1 cellular context compared by ENCODE assay signal in genomic region chr3:12994607-12995388, GRCh38.
TF ChIP-seq lines count a peak whose summit lies in the region.

No MANE protein-coding gene starts in this region.

TF ChIP-seq in HEK293, 187 proteins besides CTCF, POLR2A, EP300 and RAD21 (continued from another document):
- TF ChIP-seq PRDM10 (tag by site-specific recombination; IDR thresholded peaks at IDR 0.05) (peak; percentile 32), OSR2 (tag by site-specific recombination; IDR thresholded peaks at IDR 0.05) (peak; percentile 33; the same call in 1 of the 2 replicates), ZNF19 (tag by site-specific recombination; IDR thresholded peaks at IDR 0.05; ENCODE audit: low read depth) (no peak), ZNF169 (tag by site-specific recombination; IDR thresholded peaks at IDR 0.05) (no peak), PRDM4 (tag by site-specific recombination; IDR thresholded peaks at IDR 0.05) (0 out of 2 replicates have a peak, but pooled peaks have one; percentile 40), ZNF398 (tag by site-specific recombination; IDR thresholded peaks at IDR 0.05) (peak; percentile 59), ZNF140 (tag by site-specific recombination; IDR thresholded peaks at IDR 0.05) (no peak), ZEB2 (tag by site-specific recombination; IDR thresholded peaks at IDR 0.05) (peak; percentile 89), MEIS1 (CRISPR knock-in tag; IDR thresholded peaks at IDR 0.05; ENCODE audit: borderline replicate concordance) (no peak), ZNF423 (tag by site-specific recombination; IDR thresholded peaks at IDR 0.05) (no peak), ZSCAN16 (tag by site-specific recombination; IDR thresholded peaks at IDR 0.05) (no peak), BCL11A (tag by site-specific recombination; IDR thresholded peaks at IDR 0.05; ENCODE audit: low read depth) (peak; percentile 24; the same call in 1 of the 2 replicates), ZNF23 (tag by site-specific recombination; IDR thresholded peaks at IDR 0.05; ENCODE audit: borderline replicate concordance) (no peak), PRDM6 (tag by site-specific recombination; IDR thresholded peaks at IDR 0.05) (no peak), ZNF654 (tag by site-specific recombination; IDR thresholded peaks at IDR 0.05; ENCODE audit: low read depth) (0 out of 2 replicates have a peak, but pooled peaks have one; percentile 3), ZBTB21 (tag by site-specific recombination; IDR thresholded peaks at IDR 0.05) (peak; percentile 72), ZBTB8A (tag by site-specific recombination; IDR thresholded peaks at IDR 0.05) (peak; percentile 97), ZNF596 (tag by site-specific recombination; IDR thresholded peaks at IDR 0.05) (peak; percentile 63; the same call in 1 of the 2 replicates)
- TF ChIP-seq, protein P1, sequence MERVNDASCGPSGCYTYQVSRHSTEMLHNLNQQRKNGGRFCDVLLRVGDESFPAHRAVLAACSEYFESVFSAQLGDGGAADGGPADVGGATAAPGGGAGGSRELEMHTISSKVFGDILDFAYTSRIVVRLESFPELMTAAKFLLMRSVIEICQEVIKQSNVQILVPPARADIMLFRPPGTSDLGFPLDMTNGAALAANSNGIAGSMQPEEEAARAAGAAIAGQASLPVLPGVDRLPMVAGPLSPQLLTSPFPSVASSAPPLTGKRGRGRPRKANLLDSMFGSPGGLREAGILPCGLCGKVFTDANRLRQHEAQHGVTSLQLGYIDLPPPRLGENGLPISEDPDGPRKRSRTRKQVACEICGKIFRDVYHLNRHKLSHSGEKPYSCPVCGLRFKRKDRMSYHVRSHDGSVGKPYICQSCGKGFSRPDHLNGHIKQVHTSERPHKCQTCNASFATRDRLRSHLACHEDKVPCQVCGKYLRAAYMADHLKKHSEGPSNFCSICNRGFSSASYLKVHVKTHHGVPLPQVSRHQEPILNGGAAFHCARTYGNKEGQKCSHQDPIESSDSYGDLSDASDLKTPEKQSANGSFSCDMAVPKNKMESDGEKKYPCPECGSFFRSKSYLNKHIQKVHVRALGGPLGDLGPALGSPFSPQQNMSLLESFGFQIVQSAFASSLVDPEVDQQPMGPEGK (tag by site-specific recombination; IDR thresholded peaks at IDR 0.05) = peak; percentile 89
- TF ChIP-seq, protein P2, sequence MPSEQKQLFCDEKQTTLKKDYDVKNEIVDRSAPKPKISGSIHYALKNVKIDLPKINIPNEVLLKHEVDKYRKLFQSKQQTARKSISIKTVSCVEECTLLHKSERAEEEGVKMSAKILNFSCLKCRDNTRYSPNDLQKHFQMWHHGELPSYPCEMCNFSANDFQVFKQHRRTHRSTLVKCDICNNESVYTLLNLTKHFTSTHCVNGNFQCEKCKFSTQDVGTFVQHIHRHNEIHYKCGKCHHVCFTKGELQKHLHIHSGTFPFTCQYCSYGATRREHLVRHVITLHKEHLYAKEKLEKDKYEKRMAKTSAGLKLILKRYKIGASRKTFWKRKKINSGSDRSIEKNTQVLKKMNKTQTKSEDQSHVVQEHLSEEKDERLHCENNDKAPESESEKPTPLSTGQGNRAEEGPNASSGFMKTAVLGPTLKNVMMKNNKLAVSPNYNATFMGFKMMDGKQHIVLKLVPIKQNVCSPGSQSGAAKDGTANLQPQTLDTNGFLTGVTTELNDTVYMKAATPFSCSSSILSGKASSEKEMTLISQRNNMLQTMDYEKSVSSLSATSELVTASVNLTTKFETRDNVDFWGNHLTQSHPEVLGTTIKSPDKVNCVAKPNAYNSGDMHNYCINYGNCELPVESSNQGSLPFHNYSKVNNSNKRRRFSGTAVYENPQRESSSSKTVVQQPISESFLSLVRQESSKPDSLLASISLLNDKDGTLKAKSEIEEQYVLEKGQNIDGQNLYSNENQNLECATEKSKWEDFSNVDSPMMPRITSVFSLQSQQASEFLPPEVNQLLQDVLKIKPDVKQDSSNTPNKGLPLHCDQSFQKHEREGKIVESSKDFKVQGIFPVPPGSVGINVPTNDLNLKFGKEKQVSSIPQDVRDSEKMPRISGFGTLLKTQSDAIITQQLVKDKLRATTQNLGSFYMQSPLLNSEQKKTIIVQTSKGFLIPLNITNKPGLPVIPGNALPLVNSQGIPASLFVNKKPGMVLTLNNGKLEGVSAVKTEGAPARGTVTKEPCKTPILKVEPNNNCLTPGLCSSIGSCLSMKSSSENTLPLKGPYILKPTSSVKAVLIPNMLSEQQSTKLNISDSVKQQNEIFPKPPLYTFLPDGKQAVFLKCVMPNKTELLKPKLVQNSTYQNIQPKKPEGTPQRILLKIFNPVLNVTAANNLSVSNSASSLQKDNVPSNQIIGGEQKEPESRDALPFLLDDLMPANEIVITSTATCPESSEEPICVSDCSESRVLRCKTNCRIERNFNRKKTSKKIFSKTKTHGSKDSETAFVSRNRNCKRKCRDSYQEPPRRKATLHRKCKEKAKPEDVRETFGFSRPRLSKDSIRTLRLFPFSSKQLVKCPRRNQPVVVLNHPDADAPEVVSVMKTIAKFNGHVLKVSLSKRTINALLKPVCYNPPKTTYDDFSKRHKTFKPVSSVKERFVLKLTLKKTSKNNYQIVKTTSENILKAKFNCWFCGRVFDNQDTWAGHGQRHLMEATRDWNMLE (tag by site-specific recombination; conservative IDR thresholded peaks at IDR 0.05; ENCODE audit: low read depth) = peak; percentile 64
